In the genomic region with DNA sequence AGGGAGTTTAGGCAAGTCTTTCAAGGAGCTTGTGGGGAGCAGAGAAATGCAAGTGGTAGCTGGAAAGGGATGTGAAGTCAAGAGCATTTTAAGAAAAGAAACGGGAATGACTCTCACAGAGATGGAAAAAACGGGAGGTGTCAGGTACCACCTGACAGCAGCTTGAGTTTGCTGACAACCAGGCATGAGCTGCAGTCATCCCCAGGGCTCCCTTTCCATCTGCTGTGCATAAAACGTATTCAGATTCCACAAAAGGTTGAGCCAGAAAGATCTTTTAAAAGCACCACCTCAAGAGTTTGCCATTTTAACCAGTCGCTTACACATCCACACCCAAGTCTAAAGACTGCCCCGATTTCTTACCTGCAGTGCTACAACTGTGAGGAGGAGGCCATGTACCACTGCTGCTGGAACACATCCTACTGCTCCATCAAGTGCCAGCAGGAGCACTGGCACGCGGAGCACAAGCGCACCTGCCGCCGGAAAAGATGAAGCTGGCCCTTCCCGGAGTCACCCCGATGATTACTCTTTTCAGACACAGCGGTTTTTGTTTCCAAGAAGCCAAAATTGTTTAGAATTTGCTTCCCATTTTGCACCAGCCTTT, we compare ENCODE assay signal across 16 cellular contexts.
A peak's percentile ranks its signal among the peaks of the same experiment; 100 is the strongest.
DNase-seq lines count a peak whose midpoint lies in the region; ATAC-seq, FAIRE-seq and TF ChIP-seq lines count a peak whose summit lies in the region.
"Had no signal": no experiment of that assay in that cellular context is flagged by ENCODE, and none has a peak within 500 bp of the region (broad histone marks: within the 10 kb centered on the region; RNA-seq: fewer than 3 reads in every experiment).

No MANE protein-coding gene starts in this region.

- no peaks in the 10 kb centered on the region for H3K9me3 Mint-ChIP-seq in CD4-positive, CD25-positive, alpha-beta regulatory T cell
- no peaks in the 10 kb centered on the region for H3K9me3 Mint-ChIP-seq in H9
- H3K9me3 Mint-ChIP-seq: CD8-positive, alpha-beta memory T cell had no signal

- no peaks in the 10 kb centered on the region for H3K27me3 Mint-ChIP-seq in CD4-positive, CD25-positive, alpha-beta regulatory T cell
- no peaks in the 10 kb centered on the region; the same call in 1 of the 2 replicates for H3K27me3 Mint-ChIP-seq in H9 (ENCODE audit: low read depth)
- H3K27me3 Mint-ChIP-seq: B cell had no signal

- H3K14ac ChIP-seq in H9 (ENCODE audit: insufficient read depth, low read length): no peak overlapping the region

- H2BK5ac ChIP-seq in H9 (ENCODE audit: insufficient read length, low read length): no peak overlapping the region

- H3K36me3 Mint-ChIP-seq in CD4-positive, CD25-positive, alpha-beta regulatory T cell: peaks cover 65% of the 10 kb centered on the region
- H3K36me3 Mint-ChIP-seq in H9 (ENCODE audit: insufficient read depth in 1 of 3, low read depth in 3 of 3): peaks cover 1 to 45% (median 30%) of the 10 kb centered on the region in 3 experiments; a peak in 6 of 7 replicates

- no peak overlapping the region for H3K4me2 ChIP-seq in H9 (ENCODE audit: insufficient read depth, insufficient read length, low read length)
- H3K4me2 ChIP-seq: BLaER1 treated with 17β-estradiol and CSF1 and Interleukin-3, amounts not matched to agents 10 nM and 100 nM had no signal

- no peaks in the 10 kb centered on the region for H4K20me1 ChIP-seq in H9 (ENCODE audit: control insufficient read depth, insufficient read depth, insufficient read length)
- H4K20me1 ChIP-seq: BLaER1 treated with 17β-estradiol and CSF1 and Interleukin-3, amounts not matched to agents 10 nM and 100 nM had no signal

- no peaks in the 10 kb centered on the region for H3K9me3 ChIP-seq in CD4-positive, CD25-positive, alpha-beta regulatory T cell (ENCODE audit: control insufficient read depth in 2 of 2, low read length in 2 of 2)
- H3K9me3 ChIP-seq in H9 (ENCODE audit: control insufficient read depth, low read depth, low read length): no peaks in the 10 kb centered on the region
- H3K9me3 ChIP-seq: BLaER1 treated with 17β-estradiol and CSF1 and Interleukin-3, amounts not matched to agents 10 nM and 100 nM had no signal

- no peaks in the 10 kb centered on the region for H3K79me1 ChIP-seq in H9 (ENCODE audit: insufficient read depth, low read depth, low read length, poor library complexity, severe bottlenecking)

- H3K18ac ChIP-seq in H9 (ENCODE audit: insufficient read length, low read depth, low read length): no peak overlapping the region

- no peak for TF ChIP-seq CTCF in H9 (conservative IDR thresholded peaks at IDR 0.05)

- H3K27ac Mint-ChIP-seq in CD4-positive, CD25-positive, alpha-beta regulatory T cell: peak overlapping the region in 2 of 3 donors; percentile 11 to 69
- H3K27ac Mint-ChIP-seq in H9: peak overlapping the region in 2 of 3 experiments; percentile 21 to 42; a peak in 2 of 7 replicates
- H3K27ac Mint-ChIP-seq: B cell had no signal

- no peak overlapping the region for H3T11ph ChIP-seq in H9 (ENCODE audit: low read length)

- no peak for DNase-seq in CD4-positive, CD25-positive, alpha-beta regulatory T cell
- DNase-seq in H9 (no peak), cerebellum (ENCODE audit: low spot score) (peak; percentile 66), putamen (ENCODE audit: low spot score) (peak; percentile 22), urothelium cell line (ENCODE audit: low spot score) (no peak)
- no peak for DNase-seq in stimulated activated CD4-positive, alpha-beta T cell treated with anti-CD3 and anti-CD28 coated beads, Interleukin-4, amount 100 ng/mL, for 1 hour
- DNase-seq: CD8-positive, alpha-beta memory T cell; COR-L47; GDM1; GM23248; HCEC 1CT had no signal

- ATAC-seq in CD4-positive, CD25-positive, alpha-beta regulatory T cell (ENCODE audit: low read depth in 2 of 2): no peak

- no peak overlapping the region for H3K56ac ChIP-seq in H9 (ENCODE audit: insufficient read length, low read depth, low read length)

- no peak overlapping the region for H3K23ac ChIP-seq in H9 (ENCODE audit: insufficient read length, low read depth, low read length)

- H4K8ac ChIP-seq in H9 (replicated peaks; ENCODE audit: insufficient read length, low read depth, low read length): no peak overlapping the region

- H4K91ac ChIP-seq in H9 (ENCODE audit: insufficient read length, low read depth, low read length): no peak overlapping the region

- H4K5ac ChIP-seq in H9 (ENCODE audit: insufficient read length, low read depth, low read length): no peak overlapping the region

- no peak overlapping the region for H3K4ac ChIP-seq in H9 (ENCODE audit: low read depth, low read length)

- H3K27me3 ChIP-seq in CD4-positive, CD25-positive, alpha-beta regulatory T cell (ENCODE audit: control insufficient read depth, insufficient read depth, low read length): no peaks in the 10 kb centered on the region
- no peaks in the 10 kb centered on the region for H3K27me3 ChIP-seq in H9 (ENCODE audit: insufficient read depth, low read length)
- H3K27me3 ChIP-seq: BLaER1 treated with 17β-estradiol and CSF1 and Interleukin-3, amounts not matched to agents 10 nM and 100 nM had no signal

- FAIRE-seq in urothelium cell line (lab: Jason Lieb, UNC): no peak
- FAIRE-seq: GM12892, GM18507 had no signal

- peaks cover 0 to 5% (median 0%) of the 10 kb centered on the region in 4 donors for H3K4me1 Mint-ChIP-seq in CD4-positive, CD25-positive, alpha-beta regulatory T cell
- H3K4me1 Mint-ChIP-seq in H9: no peaks in the 10 kb centered on the region
- H3K4me1 Mint-ChIP-seq: B cell had no signal

- no peak overlapping the region for H3K4me3 ChIP-seq in CD4-positive, CD25-positive, alpha-beta regulatory T cell (ENCODE audit: low read depth, low read length)
- H3K4me3 ChIP-seq: BLaER1 treated with 17β-estradiol and CSF1 and Interleukin-3, amounts not matched to agents 10 nM and 100 nM; GM23248 had no signal

- H3K4me3 Mint-ChIP-seq in CD4-positive, CD25-positive, alpha-beta regulatory T cell: no peak overlapping the region
- H3K4me3 Mint-ChIP-seq in H9: no peak overlapping the region
- H3K4me3 Mint-ChIP-seq: B cell had no signal

- no peaks in the 10 kb centered on the region for H3K79me2 ChIP-seq in H9 (ENCODE audit: insufficient read depth, low read length)

- no peak overlapping the region for H2AFZ ChIP-seq in H9 (ENCODE audit: low read length)
- H2AFZ ChIP-seq: GM23248 had no signal

- H2BK20ac ChIP-seq in H9 (ENCODE audit: low read depth, low read length, poor library complexity, severe bottlenecking): no peak overlapping the region

- H2BK15ac ChIP-seq in H9 (ENCODE audit: low read depth, low read length): no peak overlapping the region

- no peaks in the 10 kb centered on the region for H3K23me2 ChIP-seq in H9 (ENCODE audit: insufficient read length, low read depth, low read length, poor library complexity, severe bottlenecking)

- peaks cover 56% of the 10 kb centered on the region for H3K36me3 ChIP-seq in CD4-positive, CD25-positive, alpha-beta regulatory T cell (ENCODE audit: control insufficient read depth, insufficient read depth, low read length)

- no peak overlapping the region for H2BK12ac ChIP-seq in H9 (ENCODE audit: insufficient read length, low read depth, low read length)

- no peak overlapping the region for H3K27ac ChIP-seq in CD4-positive, CD25-positive, alpha-beta regulatory T cell (ENCODE audit: insufficient read depth, low read length, poor library complexity, severe bottlenecking)
- no peak overlapping the region for H3K27ac ChIP-seq in H9 (ENCODE audit: insufficient read length, low read depth, low read length)
- H3K27ac ChIP-seq: BLaER1 treated with 17β-estradiol and CSF1 and Interleukin-3, amounts not matched to agents 10 nM and 100 nM; GM23248; HL-60 had no signal

- WGBS in H9 (ENCODE audit: extremely low coverage, insufficient read length, low lambda C conversion rate): no CpG with 5 or more reads among the region's 13 CpGs

- no peak overlapping the region for H3K9ac ChIP-seq in H9 (ENCODE audit: extremely low read depth, insufficient read length, low read length)
- H3K9ac ChIP-seq: BLaER1 treated with 17β-estradiol and CSF1 and Interleukin-3, amounts not matched to agents 10 nM and 100 nM; GM23248 had no signal

- no peak overlapping the region for H2BK120ac ChIP-seq in H9 (ENCODE audit: low read depth, low read length, poor library complexity, severe bottlenecking)

- H3K4me1 ChIP-seq in CD4-positive, CD25-positive, alpha-beta regulatory T cell (ENCODE audit: control insufficient read depth, insufficient read depth, low read length, poor library complexity, severe bottlenecking): no peaks in the 10 kb centered on the region
- H3K4me1 ChIP-seq in H9 (ENCODE audit: insufficient read depth, low read length): no peaks in the 10 kb centered on the region

- H2AK5ac ChIP-seq in H9 (ENCODE audit: insufficient read length, low read length): no peak overlapping the region

Comparison
In these comparisons a context has a peak if more than half of its experiments do, and no peak if none do; other contexts are left out.
1. DNase-seq: peak in cerebellum (single experiment) and putamen (single experiment); none in CD4-positive, CD25-positive, alpha-beta regulatory T cell (0 of 3), H9 (single experiment), urothelium cell line (single experiment) and stimulated activated CD4-positive, alpha-beta T cell treated with anti-CD3 and anti-CD28 coated beads, Interleukin-4, amount 100 ng/mL, for 1 hour (single experiment).